19 cellular contexts compared by ENCODE assay signal in genomic region chr5:73441377-73441776, GRCh38. TPM values are rescaled to one million over a fixed set of nuclear protein-coding genes. Genes with fewer than 3 reads are reported as not detected.
"Had no signal": no experiment of that assay in that cellular context is flagged by ENCODE, and none has a peak within 500 bp of the region (broad histone marks: within the 10 kb centered on the region; RNA-seq: fewer than 3 reads in every experiment).

No MANE protein-coding gene starts in this region.

- DNase-seq: effector memory CD8-positive, alpha-beta T cell; immature natural killer cell; kidney; left cardiac atrium; left ventricle myocardium inferior; lower lobe of right lung; nucleus accumbens; ovary; right cardiac atrium; stimulated activated CD4-positive, alpha-beta T cell treated with anti-CD3 and anti-CD28 coated beads, Interleukin-2, amount 100 ng/mL, for 48 hours; stimulated activated naive CD4-positive, alpha-beta T cell treated with Interleukin-2 at 50 U/mL for 16 hours had no signal

- H3K4me3 ChIP-seq: esophagus muscularis mucosa, gastroesophageal sphincter, left ventricle myocardium inferior, lower lobe of right lung, neural progenitor cell, ovary, smooth muscle cell had no signal

- H3K9me3 Mint-ChIP-seq: effector memory CD8-positive, alpha-beta T cell; memory B cell; mesothelial cell of epicardium; natural killer cell treated with Interleukin-12 subunit alpha and Interleukin-12 subunit beta and Interleukin-15 and Interleukin-18, amount 100 ng/mL, for 72 hours; type B pancreatic cell had no signal

- H3K36me3 Mint-ChIP-seq: memory B cell, mesothelial cell of epicardium, neural progenitor cell had no signal

- H3K27ac Mint-ChIP-seq: effector memory CD8-positive, alpha-beta T cell; immature natural killer cell; memory B cell; mesothelial cell of epicardium; natural killer cell treated with Interleukin-12 subunit alpha and Interleukin-12 subunit beta and Interleukin-15 and Interleukin-18, amount 100 ng/mL, for 72 hours; neural progenitor cell; type B pancreatic cell had no signal

- H3K4me1 Mint-ChIP-seq: memory B cell had no signal

- H3K4me3 Mint-ChIP-seq: effector memory CD8-positive, alpha-beta T cell; immature natural killer cell; memory B cell; mesothelial cell of epicardium; natural killer cell treated with Interleukin-12 subunit alpha and Interleukin-12 subunit beta and Interleukin-15 and Interleukin-18, amount 100 ng/mL, for 72 hours; type B pancreatic cell had no signal

RNA-seq across cellular contexts. Expression of gene FOXD1, which starts 7.2 kb away (rescaled TPM):
- total RNA-seq: right cardiac atrium had no signal
- polyA plus RNA-seq: immature natural killer cell had no signal
